1 cellular context compared by ENCODE assay signal in the genomic region with DNA sequence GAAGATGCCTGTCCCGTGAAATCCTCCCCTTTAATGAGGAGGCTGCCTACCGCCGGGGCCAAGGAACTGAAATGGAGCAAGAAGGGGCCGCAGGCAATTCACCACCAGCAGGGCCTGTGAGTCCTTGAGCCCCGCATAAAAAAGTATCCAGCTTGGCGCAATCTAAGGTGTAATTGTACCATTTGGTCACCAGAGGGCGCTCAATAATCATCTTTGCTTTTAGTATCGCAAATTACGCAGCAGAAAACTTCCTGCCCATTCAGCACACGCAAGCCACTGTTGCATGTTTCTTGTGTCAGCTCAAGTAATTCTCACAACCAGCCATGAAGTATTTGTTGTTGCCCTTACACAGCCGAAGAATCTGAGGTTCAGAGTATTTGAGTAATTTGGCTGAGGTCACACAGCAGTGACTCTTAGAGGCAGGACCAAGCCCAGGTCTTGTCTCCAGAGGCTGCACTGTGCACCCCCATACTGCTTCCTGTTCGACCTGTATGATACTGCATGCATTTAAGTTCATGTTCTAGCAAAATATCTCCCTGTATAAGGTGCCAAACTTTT.
TF ChIP-seq lines count a peak whose summit lies in the region.

No MANE protein-coding gene starts in this region.

TF ChIP-seq in GM12878, 131 proteins besides CTCF, POLR2A, EP300 and RAD21:
- TF ChIP-seq SMC3 (IDR thresholded peaks at IDR 0.05; ENCODE audit: borderline replicate concordance, low read length) (peak; percentile 83), YY1 (IDR thresholded peaks at IDR 0.05; ENCODE audit: low read depth, low read length) (0 out of 2 replicates have a peak, but pooled peaks have one; percentile 18), NFXL1 (IDR thresholded peaks at IDR 0.05; ENCODE audit: borderline replicate concordance) (0 out of 2 replicates have a peak, but pooled peaks have one; percentile 31), BACH1 (IDR thresholded peaks at IDR 0.05; ENCODE audit: borderline replicate concordance) (peak; percentile 91), JUNB (IDR thresholded peaks at IDR 0.05) (no peak), CREM (IDR thresholded peaks at IDR 0.05; ENCODE audit: low read depth) (no peak), SMARCA5 (IDR thresholded peaks at IDR 0.05) (peak; percentile 87)
